In genomic region chr9:111851536-111851935, GRCh38 we compare ENCODE assay signal across 1 cellular context.
TF ChIP-seq lines count a peak whose summit lies in the region.

No MANE protein-coding gene starts in this region.

TF ChIP-seq in A549, 52 proteins besides CTCF, POLR2A, EP300 and RAD21 (continued from another document):
- no peak for TF ChIP-seq ELK1 (IDR thresholded peaks at IDR 0.05; ENCODE audit: low read depth, low read length)
- no peak for TF ChIP-seq MAZ (IDR thresholded peaks at IDR 0.05; ENCODE audit: borderline replicate concordance, low read depth, low read length)
- no peak for TF ChIP-seq CBX2 (IDR thresholded peaks at IDR 0.05; ENCODE audit: borderline replicate concordance, low read depth)
TF ChIP-seq in A549: peak in this region for 0.
